In genomic region chr18:51621103-51621969, GRCh38 we compare ENCODE assay signal across 8 cellular contexts.
A peak's percentile ranks its signal among the peaks of the same experiment; 100 is the strongest.
DNase-seq lines count a peak whose midpoint lies in the region; ATAC-seq, FAIRE-seq and TF ChIP-seq lines count a peak whose summit lies in the region.

No MANE protein-coding gene starts in this region.

- DNase-seq in ACHN (peak; percentile 37), GM10266 (ENCODE audit: extremely low spot score) (peak; percentile 52), NCI-H748 treated with DMSO at 0.1 percent for 48 hours (lab: John Stamatoyannopoulos, UW) (peak; percentile 79), K562 (ENCODE audit: extremely low read depth in 1 of 4, low spot score in 3 of 4) (peak; percentile 28 to 59 (median 30)), inferior parietal cortex (ENCODE audit: extremely low spot score) (peak; percentile 90), stromal cell of bone marrow (ENCODE audit: low read depth) (peak; percentile 8), T-helper 17 cell (no peak)

- 0% methylated on average over 15 of the region's 16 CpGs for WGBS in K562 (ENCODE audit: insufficient coverage, low coverage, missing lambda C conversion rate)

- TF ChIP-seq EP300 in K562 (IDR thresholded peaks at IDR 0.05; ENCODE audit: low read length), result no peak

- no peaks in the 10 kb centered on the region for H4K20me1 ChIP-seq in K562 (replicated peaks; ENCODE audit: control insufficient read depth, insufficient read depth, low read length)

- no peaks in the 10 kb centered on the region for H3K9me3 ChIP-seq in K562 (replicated peaks; ENCODE audit: control insufficient read depth, insufficient read depth, low read depth, low read length)
- H3K9me3 ChIP-seq in T-helper 17 cell (ENCODE audit: control insufficient read depth, low read length, poor library complexity, severe bottlenecking), result no peaks in the 10 kb centered on the region

- peak; percentile 57 for FAIRE-seq in K562 (lab: Jason Lieb, UNC)

- in situ Hi-C loops in ACHN (cut with HindIII; ENCODE audit: low pct_ligation_motif_present, low pct_unique_long_range_greater_than_20kb, low sequenced_read_pairs) (no loop called here), K562 (cut with MboI) (no loop called here)

- H3K27ac Mint-ChIP-seq in T-helper 17 cell, result no peak overlapping the region

- intact Hi-C loops in K562 (cut with micrococcal nuclease), result no loop called here

- H2AFZ ChIP-seq in K562 (ENCODE audit: low read depth, low read length), result no peak overlapping the region

- no peak overlapping the region for H3K4me3 ChIP-seq in K562

- no peaks in the 10 kb centered on the region for H3K27me3 ChIP-seq in K562 (ENCODE audit: control insufficient read depth in 2 of 2, insufficient read depth in 2 of 2, low read length in 2 of 2)

- no TSS peak for BruUV-seq in K562 (replicated peaks; lab: Mats Ljungman, UMichigan)

- TF ChIP-seq CTCF in GM10266 (IDR thresholded peaks at IDR 0.05; ENCODE audit: control insufficient read depth, insufficient read depth, low read depth, missing control alignments) (peak; percentile 93), K562 (IDR thresholded peaks at IDR 0.05 in 2 of 3, conservative IDR thresholded peaks at IDR 0.05 in 1 of 3; ENCODE audit: insufficient read depth in 2 of 3, low read depth in 1 of 3, low read length in 3 of 3) (peak; percentile 57 to 74 (median 70))

- no peak overlapping the region for H3K4me2 ChIP-seq in K562 (ENCODE audit: insufficient read depth, low read length)

- H3K4me3 Mint-ChIP-seq in T-helper 17 cell, result no peak overlapping the region

- no peak overlapping the region for H3K27ac ChIP-seq in K562 (ENCODE audit: extremely low read depth, low read depth, low read length)

- peaks cover 2% of the 10 kb centered on the region for H3K36me3 Mint-ChIP-seq in T-helper 17 cell (ENCODE audit: low read depth)

- no peaks in the 10 kb centered on the region for H3K4me1 ChIP-seq in K562 (replicated peaks in 1 of 2; ENCODE audit: control insufficient read depth in 2 of 2, insufficient read depth in 2 of 2, low read length in 2 of 2)

- H3K9me1 ChIP-seq in K562 (ENCODE audit: control insufficient read depth, insufficient read depth, low read length), result no peaks in the 10 kb centered on the region

- no peaks in the 10 kb centered on the region for H3K36me3 ChIP-seq in K562 (ENCODE audit: control insufficient read depth, insufficient read depth, low read length)

- TF ChIP-seq RAD21 in K562 (CRISPR knock-in tag; conservative IDR thresholded peaks at IDR 0.05 in 1 of 2, IDR thresholded peaks at IDR 0.05 in 1 of 2), result peak; percentile 55 to 70

- POLR2A ChIA-PET in K562 (lab: Yijun Ruan, JAX), result no interaction called here

- H3K79me2 ChIP-seq in K562 (ENCODE audit: control insufficient read depth, insufficient read depth, low read length), result no peaks in the 10 kb centered on the region

- CTCF ChIA-PET in K562 (lab: Yijun Ruan, JAX; ENCODE audit: low intra/inter-chr PET ratio), result no interaction called here

- ATAC-seq in HG03432 (IDR thresholded peaks at IDR 0.05; ENCODE audit: unreplicated experiment), result peak; percentile 78
- peak; percentile 70 for ATAC-seq in K562
- ATAC-seq in T-helper 17 cell, result no peak

- no peak for TF ChIP-seq POLR2A in K562 (conservative IDR thresholded peaks at IDR 0.05)

- H3K4me1 Mint-ChIP-seq in T-helper 17 cell, result peaks cover 2% of the 10 kb centered on the region

- H3K27me3 Mint-ChIP-seq in T-helper 17 cell, result peaks cover 37% of the 10 kb centered on the region

- H3K9ac ChIP-seq in K562 (ENCODE audit: insufficient read depth in 1 of 2, low read depth in 2 of 2, low read length in 2 of 2), result no peak overlapping the region

TF ChIP-seq in K562, 482 proteins besides CTCF, POLR2A, EP300 and RAD21:
- TF ChIP-seq ETV5 (CRISPR knock-in tag; IDR thresholded peaks at IDR 0.05; ENCODE audit: low read depth), result no peak
- TF ChIP-seq ZNF282 (CRISPR knock-in tag; IDR thresholded peaks at IDR 0.05), result no peak
- TF ChIP-seq SMC3 (conservative IDR thresholded peaks at IDR 0.05; ENCODE audit: insufficient read depth, low read depth, low read length), result peak; percentile 39; the same call in 1 of the 2 replicates
- TF ChIP-seq, protein P1, sequence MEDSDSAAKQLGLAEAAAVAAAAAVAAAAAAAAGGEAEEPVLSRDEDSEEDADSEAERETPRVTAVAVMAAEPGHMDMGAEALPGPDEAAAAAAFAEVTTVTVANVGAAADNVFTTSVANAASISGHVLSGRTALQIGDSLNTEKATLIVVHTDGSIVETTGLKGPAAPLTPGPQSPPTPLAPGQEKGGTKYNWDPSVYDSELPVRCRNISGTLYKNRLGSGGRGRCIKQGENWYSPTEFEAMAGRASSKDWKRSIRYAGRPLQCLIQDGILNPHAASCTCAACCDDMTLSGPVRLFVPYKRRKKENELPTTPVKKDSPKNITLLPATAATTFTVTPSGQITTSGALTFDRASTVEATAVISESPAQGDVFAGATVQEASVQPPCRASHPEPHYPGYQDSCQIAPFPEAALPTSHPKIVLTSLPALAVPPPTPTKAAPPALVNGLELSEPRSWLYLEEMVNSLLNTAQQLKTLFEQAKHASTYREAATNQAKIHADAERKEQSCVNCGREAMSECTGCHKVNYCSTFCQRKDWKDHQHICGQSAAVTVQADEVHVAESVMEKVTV (CRISPR knock-in tag; IDR thresholded peaks at IDR 0.05), result 0 out of 2 replicates have a peak, but pooled peaks have one; percentile 37

Comparison
In these comparisons a context has a peak if more than half of its experiments do, and no peak if none do; other contexts are left out.
1. DNase-seq: peak in ACHN (single experiment), GM10266 (single experiment), NCI-H748 treated with DMSO at 0.1 percent for 48 hours (single experiment), K562 (4 of 4), inferior parietal cortex (single experiment) and stromal cell of bone marrow (single experiment); none in T-helper 17 cell (0 of 3).